Comparison of ENCODE assay signal across 10 cellular contexts in the genomic region with DNA sequence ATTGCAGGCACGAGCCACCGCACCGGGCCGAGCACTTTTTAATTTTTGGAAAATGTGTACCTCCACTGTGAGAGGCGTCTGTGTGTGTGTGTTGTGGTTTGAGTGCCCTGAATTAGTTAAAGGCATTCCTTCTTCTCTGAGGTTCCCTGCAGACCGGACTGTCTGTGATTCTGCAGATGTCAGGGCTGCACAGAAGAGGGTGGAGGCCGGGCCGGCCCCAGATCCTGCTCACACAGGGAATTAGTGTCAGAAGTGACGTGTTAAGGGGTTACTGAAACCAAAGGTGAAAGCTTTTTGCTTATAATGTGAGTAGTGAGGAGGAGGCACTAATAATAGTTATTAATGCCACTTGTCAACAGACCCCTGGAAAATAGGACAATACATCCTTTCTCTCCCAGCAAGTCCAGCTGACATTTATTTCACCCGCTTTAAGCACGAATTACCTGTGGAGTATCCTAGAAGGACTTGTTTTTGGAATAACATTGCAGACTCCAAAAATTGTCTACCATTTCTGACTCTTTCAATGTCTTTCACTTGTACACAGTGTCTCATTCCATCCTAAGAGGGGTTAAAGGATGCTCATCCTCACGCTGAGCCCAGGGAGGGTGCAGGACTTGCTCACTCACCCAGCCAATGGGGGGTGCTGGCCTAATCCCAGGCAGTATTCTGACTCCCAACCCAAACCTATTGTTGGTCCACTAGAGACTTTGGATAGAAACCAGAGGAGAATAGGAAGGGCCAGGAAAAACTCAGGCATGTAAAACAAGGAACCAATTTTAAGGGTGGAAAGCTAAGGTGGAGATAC. TPM values are rescaled to one million over a fixed set of nuclear protein-coding genes. Genes with fewer than 3 reads are reported as not detected.
A peak's percentile ranks its signal among the peaks of the same experiment; 100 is the strongest.
DNase-seq lines count a peak whose midpoint lies in the region; ATAC-seq and TF ChIP-seq lines count a peak whose summit lies in the region.
"Had no signal": no experiment of that assay in that cellular context is flagged by ENCODE, and none has a peak within 500 bp of the region (broad histone marks: within the 10 kb centered on the region; RNA-seq: fewer than 3 reads in every experiment).

No MANE protein-coding gene starts in this region.

- H3K4ac ChIP-seq in IMR-90 (ENCODE audit: low read depth, low read length): no peak overlapping the region; the same call in 1 of the 2 replicates

- no peaks in the 10 kb centered on the region for H3K9me3 ChIP-seq in IMR-90 (ENCODE audit: control insufficient read depth, insufficient read depth, low read length)
- no peaks in the 10 kb centered on the region for H3K9me3 ChIP-seq in naive thymus-derived CD4-positive, alpha-beta T cell (ENCODE audit: control insufficient read depth in 2 of 3, low read length in 3 of 3)
- no peaks in the 10 kb centered on the region for H3K9me3 ChIP-seq in suprapubic skin
- H3K9me3 ChIP-seq in aorta (ENCODE audit: control insufficient read depth, low read length): no peaks in the 10 kb centered on the region

- no peaks in the 10 kb centered on the region for H3K27me3 Mint-ChIP-seq in T-helper 2 cell treated with Interferon-gamma antibody and Interleukin-4, amounts not matched to agents 5 μg/mL and 100 μg/mL, for 36 hours (ENCODE audit: low read depth)
- no peaks in the 10 kb centered on the region for H3K27me3 Mint-ChIP-seq in activated T-helper 17 cell treated with anti-CD3 and anti-CD28 coated beads, Interleukin-2, amount 50 U/mL, for 72 hours
- H3K27me3 Mint-ChIP-seq in naive thymus-derived CD4-positive, alpha-beta T cell: no peaks in the 10 kb centered on the region

- no peak overlapping the region for H4K91ac ChIP-seq in IMR-90 (ENCODE audit: insufficient read depth, low read depth, low read length)

- H3K14ac ChIP-seq in IMR-90 (replicated peaks; ENCODE audit: low read depth, low read length): 0 out of 2 replicates have a peak overlapping the region, but pooled peaks have one; percentile 51

- peaks cover 54% of the 10 kb centered on the region for H3K36me3 Mint-ChIP-seq in T-helper 2 cell treated with Interferon-gamma antibody and Interleukin-4, amounts not matched to agents 5 μg/mL and 100 μg/mL, for 36 hours (ENCODE audit: low read depth)
- H3K36me3 Mint-ChIP-seq in activated T-helper 17 cell treated with anti-CD3 and anti-CD28 coated beads, Interleukin-2, amount 50 U/mL, for 72 hours (ENCODE audit: low read depth): peaks cover 80% of the 10 kb centered on the region
- H3K36me3 Mint-ChIP-seq in naive thymus-derived CD4-positive, alpha-beta T cell: peaks cover 7 to 52% (median 40%) of the 10 kb centered on the region in 5 donors

- H2AK9ac ChIP-seq in IMR-90 (replicated peaks; ENCODE audit: low read depth, low read length, poor library complexity): no peak overlapping the region

- H2BK5ac ChIP-seq in IMR-90 (ENCODE audit: low read depth, low read length, poor library complexity, severe bottlenecking): no peak overlapping the region

- CTCF ChIA-PET in IMR-90 (lab: Yijun Ruan, JAX): interaction anchor here (0.6 to 2.0 kb wide), 21 partner anchors 7 to 283 kb away, joined by 3 to 13 read pairs (median 4); no protein-coding TSS in a partner anchor
- CTCF ChIA-PET in naive thymus-derived CD4-positive, alpha-beta T cell (lab: Charles Lee): interaction anchor here (0.6 to 6.8 kb wide), 29 partner anchors 11 to 306 kb away, joined by 3 to 87 read pairs (median 11); a partner anchor contains a TSS

- no peak for TF ChIP-seq EP300 in suprapubic skin (IDR thresholded peaks at IDR 0.05)

- H4K20me1 ChIP-seq in IMR-90 (ENCODE audit: insufficient read depth, low read length): no peaks in the 10 kb centered on the region

- dilution Hi-C loops in IMR-90 (cut with HindIII; ENCODE audit: low sequenced_read_pairs, unreplicated experiment): no loop called here

- TF ChIP-seq CTCF in IMR-90 (conservative IDR thresholded peaks at IDR 0.05; ENCODE audit: low read depth, low read length) (no peak), suprapubic skin (IDR thresholded peaks at IDR 0.05) (no peak)

- H3K4me1 Mint-ChIP-seq in T-helper 2 cell treated with Interferon-gamma antibody and Interleukin-4, amounts not matched to agents 5 μg/mL and 100 μg/mL, for 36 hours (ENCODE audit: low read depth): peaks cover 73% of the 10 kb centered on the region
- H3K4me1 Mint-ChIP-seq in activated T-helper 17 cell treated with anti-CD3 and anti-CD28 coated beads, Interleukin-2, amount 50 U/mL, for 72 hours: peaks cover 72% of the 10 kb centered on the region
- H3K4me1 Mint-ChIP-seq in naive thymus-derived CD4-positive, alpha-beta T cell: peaks cover 62 to 92% (median 85%) of the 10 kb centered on the region in 7 donors

- H3K27ac ChIP-seq in IMR-90 (ENCODE audit: insufficient read depth, low read length) (no peak overlapping the region), suprapubic skin (no peak overlapping the region), aorta (ENCODE audit: low read depth in 1 of 2, low read length in 2 of 2) (no peak overlapping the region)
- H3K27ac ChIP-seq in naive thymus-derived CD4-positive, alpha-beta T cell (ENCODE audit: low read depth, low read length): peak overlapping the region; percentile 65

- H3K4me2 ChIP-seq in IMR-90 (ENCODE audit: low read depth, low read length): no peak overlapping the region

- POLR2A ChIA-PET in IMR-90 (lab: Charles Lee; ENCODE audit: unreplicated experiment): no interaction called here
- POLR2A ChIA-PET in naive thymus-derived CD4-positive, alpha-beta T cell (lab: Charles Lee): interaction anchor here (0.9 to 14.3 kb wide), 16 partner anchors 11 to 161 kb away, joined by 3 to 288 read pairs (median 6); a partner anchor contains a TSS

- no peak overlapping the region for H3K23ac ChIP-seq in IMR-90 (ENCODE audit: low read depth, low read length)

- intact Hi-C loops in IMR-90 (cut with micrococcal nuclease) (loop anchor here (1.0 to 2.0 kb wide), 4 partner anchors 41 to 175 kb away; no protein-coding TSS in a partner anchor), aorta (cut with DNase I) (loop anchor here (1.0 to 5.0 kb wide), 4 partner anchors 82 to 177 kb away; no protein-coding TSS in a partner anchor)
- intact Hi-C loops in naive thymus-derived CD4-positive, alpha-beta T cell (cut with micrococcal nuclease): loop anchor here (1.0 to 5.0 kb wide), 14 partner anchors 9 to 287 kb away; a partner anchor contains a TSS

- ATAC-seq in IMR-90 (ENCODE audit: low read depth) (no peak), HG03280 (IDR thresholded peaks at IDR 0.05; ENCODE audit: unreplicated experiment) (no peak), aorta (ENCODE audit: low FRiP score) (no peak)
- no peak for ATAC-seq in activated T-helper 17 cell treated with anti-CD3 and anti-CD28 coated beads, Interleukin-2, amount 50 U/mL, for 72 hours (replicated peaks)
- no peak for ATAC-seq in naive thymus-derived CD4-positive, alpha-beta T cell

- H3K4me3 Mint-ChIP-seq in T-helper 2 cell treated with Interferon-gamma antibody and Interleukin-4, amounts not matched to agents 5 μg/mL and 100 μg/mL, for 36 hours: no peak overlapping the region
- H3K4me3 Mint-ChIP-seq in activated T-helper 17 cell treated with anti-CD3 and anti-CD28 coated beads, Interleukin-2, amount 50 U/mL, for 72 hours: peak overlapping the region; percentile 88
- H3K4me3 Mint-ChIP-seq in naive thymus-derived CD4-positive, alpha-beta T cell: peak overlapping the region in 3 of 10 donors; percentile 25 to 94 (median 69)
- H3K4me3 Mint-ChIP-seq: nephron had no signal

- H3K9me3 Mint-ChIP-seq in T-helper 2 cell treated with Interferon-gamma antibody and Interleukin-4, amounts not matched to agents 5 μg/mL and 100 μg/mL, for 36 hours: no peaks in the 10 kb centered on the region
- H3K9me3 Mint-ChIP-seq in activated T-helper 17 cell treated with anti-CD3 and anti-CD28 coated beads, Interleukin-2, amount 50 U/mL, for 72 hours: no peaks in the 10 kb centered on the region
- peaks cover 0 to 11% (median 0%) of the 10 kb centered on the region in 11 donors for H3K9me3 Mint-ChIP-seq in naive thymus-derived CD4-positive, alpha-beta T cell
- H3K9me3 Mint-ChIP-seq: nephron had no signal

- BruUV-seq in IMR-90 (replicated peaks; lab: Mats Ljungman, UMichigan): no TSS peak

- H2AFZ ChIP-seq in IMR-90 (replicated peaks; ENCODE audit: low read length, poor library complexity): no peak overlapping the region

- H3K4me3 ChIP-seq in IMR-90 (ENCODE audit: insufficient read depth, low read depth, low read length) (no peak overlapping the region), suprapubic skin (no peak overlapping the region), aorta (ENCODE audit: low read length in 2 of 2) (no peak overlapping the region)
- H3K4me3 ChIP-seq in naive thymus-derived CD4-positive, alpha-beta T cell (ENCODE audit: low read length): no peak overlapping the region

- in situ Hi-C loops in IMR-90 (cut with MboI; ENCODE audit: low sequenced_read_pairs): no loop called here

- no peaks in the 10 kb centered on the region for H3K79me1 ChIP-seq in IMR-90 (ENCODE audit: low read depth in 1 of 2, low read length in 2 of 2)

- no peak overlapping the region for H3K56ac ChIP-seq in IMR-90 (ENCODE audit: extremely low read depth, insufficient read depth, low read length)

- H3K18ac ChIP-seq in IMR-90 (ENCODE audit: low read depth, low read length): no peak overlapping the region

- peak overlapping the region; percentile 78 for H3K27ac Mint-ChIP-seq in T-helper 2 cell treated with Interferon-gamma antibody and Interleukin-4, amounts not matched to agents 5 μg/mL and 100 μg/mL, for 36 hours
- peak overlapping the region; percentile 73 for H3K27ac Mint-ChIP-seq in activated T-helper 17 cell treated with anti-CD3 and anti-CD28 coated beads, Interleukin-2, amount 50 U/mL, for 72 hours
- peak overlapping the region in 8 of 9 donors; percentile 57 to 96 (median 82) for H3K27ac Mint-ChIP-seq in naive thymus-derived CD4-positive, alpha-beta T cell
- H3K27ac Mint-ChIP-seq: nephron had no signal

- TF ChIP-seq POLR2A in IMR-90 (IDR thresholded peaks at IDR 0.05; ENCODE audit: low read depth, low read length) (no peak), suprapubic skin (IDR thresholded peaks at IDR 0.05) (no peak)

- 90% methylated on average over 2 of the region's 12 CpGs; no CpG with 5 or more reads in 1 of the 2 experiments for WGBS in IMR-90 (ENCODE audit: extremely low coverage in 2 of 2, insufficient read length in 1 of 2), 2 experiments
- 92% methylated on average over 12 of the region's 12 CpGs for WGBS in suprapubic skin
- WGBS in aorta, 2 donors: 95% methylated on average over 12 of the region's 12 CpGs

- H3K9ac ChIP-seq in IMR-90 (ENCODE audit: low read depth, low read length): no peak overlapping the region

- H3K9me1 ChIP-seq in IMR-90 (ENCODE audit: insufficient read depth, low read length): no peaks in the 10 kb centered on the region; the same call in 1 of the 2 replicates

- peak overlapping the region; percentile 54; the same call in 1 of the 2 replicates for H2AK5ac ChIP-seq in IMR-90 (ENCODE audit: low read depth, low read length)

- no peak for TF ChIP-seq RAD21 in IMR-90 (IDR thresholded peaks at IDR 0.05; ENCODE audit: low read length)

- H4K5ac ChIP-seq in IMR-90 (ENCODE audit: low read depth, low read length): no peak overlapping the region

- no peaks in the 10 kb centered on the region for H3K27me3 ChIP-seq in IMR-90 (ENCODE audit: control insufficient read depth, insufficient read depth, low read length)
- no peaks in the 10 kb centered on the region for H3K27me3 ChIP-seq in naive thymus-derived CD4-positive, alpha-beta T cell (ENCODE audit: control insufficient read depth in 2 of 2, insufficient read depth in 2 of 2, low read length in 2 of 2)
- no peaks in the 10 kb centered on the region for H3K27me3 ChIP-seq in suprapubic skin
- H3K27me3 ChIP-seq in aorta (ENCODE audit: control insufficient read depth in 1 of 2, insufficient read depth in 2 of 2, low read length in 1 of 2): no peaks in the 10 kb centered on the region

- H4K8ac ChIP-seq in IMR-90 (ENCODE audit: low read depth in 2 of 2, low read length in 2 of 2): peak overlapping the region in 1 of 2 experiments; percentile 78; a peak in 2 of 4 replicates

- peak overlapping the region; percentile 52; the same call in 1 of the 2 replicates for H2BK20ac ChIP-seq in IMR-90 (ENCODE audit: low read depth, low read length)

- H3K4me1 ChIP-seq in IMR-90 (ENCODE audit: control insufficient read depth, insufficient read depth, low read length) (no peaks in the 10 kb centered on the region), suprapubic skin (peaks cover 15% of the 10 kb centered on the region), aorta (ENCODE audit: control insufficient read depth in 1 of 2, insufficient read depth in 2 of 2, low read length in 2 of 2) (no peaks in the 10 kb centered on the region)
- peaks cover 81 to 83% of the 10 kb centered on the region in 2 donors for H3K4me1 ChIP-seq in naive thymus-derived CD4-positive, alpha-beta T cell (ENCODE audit: control insufficient read depth in 2 of 2, insufficient read depth in 2 of 2, low read length in 2 of 2)

- peak overlapping the region; percentile 58; the same call in 1 of the 2 replicates for H2BK120ac ChIP-seq in IMR-90 (ENCODE audit: low read depth, low read length)

- DNase-seq in T-helper 2 cell treated with Interferon-gamma antibody and Interleukin-4, amounts not matched to agents 5 μg/mL and 100 μg/mL, for 36 hours (ENCODE audit: low spot score): no peak
- no peak for DNase-seq in T-helper 2 cell
- no peak for DNase-seq in IMR-90
- peak in 1 of 9 donors; percentile 17 for DNase-seq in naive thymus-derived CD4-positive, alpha-beta T cell
- no peak for DNase-seq in suprapubic skin (ENCODE audit: low spot score in 2 of 2)
- DNase-seq in aorta: no peak

- H2BK15ac ChIP-seq in IMR-90 (ENCODE audit: low read depth, low read length): no peak overlapping the region; the same call in 2 of the 3 replicates

- H3K36me3 ChIP-seq in IMR-90 (ENCODE audit: control insufficient read depth, insufficient read depth, low read length): no peaks in the 10 kb centered on the region
- H3K36me3 ChIP-seq in naive thymus-derived CD4-positive, alpha-beta T cell (ENCODE audit: control insufficient read depth in 2 of 3, insufficient read depth in 3 of 3, low read length in 3 of 3): peaks cover 3 to 5% (median 4%) of the 10 kb centered on the region in 3 experiments
- no peaks in the 10 kb centered on the region for H3K36me3 ChIP-seq in suprapubic skin
- H3K36me3 ChIP-seq in aorta (ENCODE audit: control insufficient read depth in 1 of 2, insufficient read depth in 2 of 2, low read length in 1 of 2): no peaks in the 10 kb centered on the region

RNA-seq across cellular contexts. Expression of a gene that starts 16.2 kb away (rescaled TPM):
- 0.28 and 0.36 TPM in 2 replicates for total RNA-seq in IMR-90 (2012; rRNA removed)
- polyA plus RNA-seq in IMR-90 (2012; rRNA removed): 0.27 and 0.29 TPM in 2 replicates
- polyA plus RNA-seq in IMR-90 (2012; cell fraction: cytosol; rRNA removed): 0.24 and 0.30 TPM in 2 replicates
- polyA plus RNA-seq in IMR-90 (2012; cell fraction: nucleus; rRNA removed; ENCODE audit: low replicate concordance): 0.14 and 0.45 TPM in 2 replicates
- total RNA-seq in activated T-helper 17 cell treated with anti-CD3 and anti-CD28 coated beads, Interleukin-2, amount 50 U/mL, for 72 hours: 10 to 100 TPM; 54.0 to 95.9 TPM
- 100 to 1,000 TPM in 4 of 5 experiments, 10 to 100 TPM in 1; 68.2 to 139 (median 116) TPM for total RNA-seq in naive thymus-derived CD4-positive, alpha-beta T cell
- 100 to 1,000 TPM in 1 of 2 donors, 10 to 100 TPM in 1; 63.3 to 134 TPM for polyA plus RNA-seq in naive thymus-derived CD4-positive, alpha-beta T cell
- total RNA-seq in suprapubic skin: 10 to 100 TPM in 1 of 4 donors, 1 to 10 TPM in 3; 2.0 to 10.9 (median 6.1) TPM
- 10 to 100 TPM in 1 of 2 donors, 1 to 10 TPM in 1; 6.8 to 21.1 TPM for total RNA-seq in aorta
- 1 to 10 TPM; 2.6 to 6.0 TPM for polyA plus RNA-seq in aorta
- total RNA-seq: A172 had no signal
